26 cellular contexts compared by ENCODE assay signal in the genomic region with DNA sequence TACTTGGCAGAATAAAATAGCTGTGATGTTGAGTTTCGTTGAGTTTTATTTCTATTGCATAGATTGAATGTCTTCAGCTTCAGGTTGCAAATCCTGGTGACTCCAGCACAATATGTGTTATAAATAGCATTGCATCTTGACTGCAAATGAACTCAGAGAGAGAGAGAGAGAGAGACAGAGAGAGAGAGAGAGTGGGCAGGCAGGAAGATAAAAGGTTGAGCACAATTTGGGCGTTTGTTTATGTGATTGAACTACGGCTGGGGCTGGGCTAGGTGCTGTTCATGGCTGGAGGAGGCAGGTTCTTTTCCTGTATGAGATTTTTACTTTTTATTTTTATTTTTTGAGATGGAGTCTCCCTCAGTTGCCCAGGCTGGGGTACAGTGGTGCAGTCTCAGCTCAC.
"Had no signal": no experiment of that assay in that cellular context is flagged by ENCODE, and none has a peak within 500 bp of the region (broad histone marks: within the 10 kb centered on the region; RNA-seq: fewer than 3 reads in every experiment).

No MANE protein-coding gene starts in this region.

- H3K36me3 ChIP-seq: gastrocnemius medialis, ovary, sigmoid colon, spleen, tibial artery, upper lobe of left lung had no signal

- H3K27ac ChIP-seq: dorsolateral prefrontal cortex, epithelial cell of prostate, gastrocnemius medialis, ovary, sigmoid colon, skin epidermis, spleen, testis, tibial artery, upper lobe of left lung had no signal

- H3K36me3 Mint-ChIP-seq: naive thymus-derived CD8-positive, alpha-beta T cell; stimulated activated memory B cell treated with anti-CD40 and anti-IgM and Interleukin-4, amounts not matched to agents 10 μg/mL and 1 μg/mL and 100 μg/mL, for 72 hours had no signal

- H3K4me3 ChIP-seq: dorsolateral prefrontal cortex, gastrocnemius medialis, ovary, sigmoid colon, skin epidermis, spleen, testis, tibial artery, upper lobe of left lung had no signal

- H3K4me3 Mint-ChIP-seq: naive thymus-derived CD8-positive, alpha-beta T cell; stimulated activated memory B cell treated with anti-CD40 and anti-IgM and Interleukin-4, amounts not matched to agents 10 μg/mL and 1 μg/mL and 100 μg/mL, for 72 hours had no signal

- H3K4me1 Mint-ChIP-seq: naive thymus-derived CD8-positive, alpha-beta T cell; stimulated activated memory B cell treated with anti-CD40 and anti-IgM and Interleukin-4, amounts not matched to agents 10 μg/mL and 1 μg/mL and 100 μg/mL, for 72 hours had no signal

- H3K27me3 Mint-ChIP-seq: naive thymus-derived CD8-positive, alpha-beta T cell; stimulated activated memory B cell treated with anti-CD40 and anti-IgM and Interleukin-4, amounts not matched to agents 10 μg/mL and 1 μg/mL and 100 μg/mL, for 72 hours had no signal

- H3K27ac Mint-ChIP-seq: naive thymus-derived CD8-positive, alpha-beta T cell; stimulated activated memory B cell treated with anti-CD40 and anti-IgM and Interleukin-4, amounts not matched to agents 10 μg/mL and 1 μg/mL and 100 μg/mL, for 72 hours had no signal

- DNase-seq: cerebellar nuclear complex; dorsolateral prefrontal cortex; effector CD4-positive, alpha-beta T cell; foreskin fibroblast; gastrocnemius medialis; hippocampal formation; kidney glomerular epithelial cell; mesenchymal stem cell; naive thymus-derived CD8-positive, alpha-beta T cell; occipital lobe; ovary; sigmoid colon; spleen; stimulated activated CD4-positive, alpha-beta T cell treated with anti-CD3 and anti-CD28 coated beads, Interleukin-4, amount 100 ng/mL, for 4 hours; stimulated activated naive CD8-positive, alpha-beta T cell treated with anti-CD3 and anti-CD28 coated beads, Interleukin-15, Interleukin-2, amounts not matched to agents 100 U/mL and 50 U/mL, for 24 hours; substantia nigra; testis; tibial artery; upper lobe of left lung had no signal

- H3K4me1 ChIP-seq: spleen, upper lobe of left lung had no signal

- ATAC-seq: esophagus mucosa; gastrocnemius medialis; naive thymus-derived CD8-positive, alpha-beta T cell; stimulated activated memory B cell treated with anti-CD40 and anti-IgM and Interleukin-4, amounts not matched to agents 10 μg/mL and 1 μg/mL and 100 μg/mL, for 72 hours; stimulated activated naive CD8-positive, alpha-beta T cell treated with anti-CD3 and anti-CD28 coated beads, Interleukin-15, Interleukin-2, amounts not matched to agents 100 U/mL and 50 U/mL, for 24 hours had no signal

- FAIRE-seq: colon, islet of Langerhans, urothelium cell line had no signal

- H3K9me3 ChIP-seq: gastrocnemius medialis, ovary, testis, tibial artery had no signal

- H3K27me3 ChIP-seq: dorsolateral prefrontal cortex, gastrocnemius medialis, ovary, sigmoid colon, spleen, testis, tibial artery, upper lobe of left lung had no signal
